ENCODE assay signal across 8 cellular contexts in the genomic region with DNA sequence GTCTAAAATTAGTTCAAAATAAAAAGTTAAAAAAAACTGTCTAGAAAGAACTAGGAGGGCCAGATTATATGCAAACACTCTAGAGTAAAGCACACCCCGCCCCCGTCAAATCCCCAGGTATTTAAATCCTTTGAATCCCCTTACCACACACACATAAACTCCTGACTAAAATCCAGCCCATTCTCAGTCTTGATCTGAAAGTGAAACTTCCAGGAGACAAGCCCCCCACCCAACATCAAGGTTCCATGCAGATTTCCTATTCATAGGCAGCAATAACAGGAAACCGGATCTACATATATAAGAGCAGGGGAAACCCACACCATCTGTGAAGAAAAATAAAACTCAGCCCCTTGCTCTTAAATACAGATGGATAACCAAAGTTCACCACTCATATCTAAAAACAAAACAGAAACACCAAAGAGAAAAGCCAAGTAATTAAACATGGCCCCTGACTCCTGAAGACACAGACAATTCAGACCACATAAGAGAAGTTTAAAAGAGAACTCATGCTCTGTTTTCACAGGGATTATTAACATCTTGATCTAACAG. TPM values are rescaled to one million over a fixed set of nuclear protein-coding genes. Genes with fewer than 3 reads are reported as not detected.
DNase-seq lines count a peak whose midpoint lies in the region; ATAC-seq, FAIRE-seq and TF ChIP-seq lines count a peak whose summit lies in the region.

No MANE protein-coding gene starts in this region.

- H3K27ac ChIP-seq in effector memory CD4-positive, alpha-beta T cell (ENCODE audit: insufficient read depth, low read length, poor library complexity, severe bottlenecking): peak overlapping the region; percentile 6
- H3K27ac ChIP-seq in SJCRH30: no peak overlapping the region

- peaks cover 4% of the 10 kb centered on the region for H3K4me1 ChIP-seq in effector memory CD4-positive, alpha-beta T cell (ENCODE audit: control insufficient read depth, insufficient read depth, low read length, poor library complexity, severe bottlenecking)
- H3K4me1 ChIP-seq in SJCRH30: no peaks in the 10 kb centered on the region; the same call in 1 of the 2 replicates

- TF ChIP-seq CTCF in GM12865 (IDR thresholded peaks at IDR 0.05; ENCODE audit: insufficient read depth, low read depth, low read length, missing control alignments): no peak

- no peaks in the 10 kb centered on the region for H3K36me3 ChIP-seq in effector memory CD4-positive, alpha-beta T cell (ENCODE audit: control insufficient read depth, insufficient read depth, low read length)
- H3K36me3 ChIP-seq in SJCRH30: no peaks in the 10 kb centered on the region

- H3K9me3 ChIP-seq in effector memory CD4-positive, alpha-beta T cell (ENCODE audit: control insufficient read depth, low read length): no peaks in the 10 kb centered on the region
- H3K9me3 ChIP-seq in SJCRH30 (replicated peaks): no peaks in the 10 kb centered on the region

- DNase-seq in GM12865 (ENCODE audit: low read depth) (peak; percentile 79), DMS153 treated with DMSO at 0.1 percent for 48 hours (lab: John Stamatoyannopoulos, UW; ENCODE audit: unreplicated experiment) (no peak), SJCRH30 (no peak), NCI-H187 treated with DMSO at 0.1 percent for 48 hours (lab: John Stamatoyannopoulos, UW) (no peak), urothelium cell line (ENCODE audit: low spot score) (no peak)
- no peak for DNase-seq in effector memory CD4-positive, alpha-beta T cell

- ATAC-seq in GM21515 (IDR thresholded peaks at IDR 0.05; ENCODE audit: unreplicated experiment) (peak; percentile 94), HG03521 (IDR thresholded peaks at IDR 0.05; ENCODE audit: unreplicated experiment) (peak; percentile 89)

- H3K27me3 ChIP-seq in effector memory CD4-positive, alpha-beta T cell (replicated peaks; ENCODE audit: control insufficient read depth, insufficient read depth, low read length, poor library complexity, severe bottlenecking): no peaks in the 10 kb centered on the region
- no peaks in the 10 kb centered on the region for H3K27me3 ChIP-seq in SJCRH30

- H3K4me3 ChIP-seq in GM12865 (ENCODE audit: low read depth, low read length) (no peak overlapping the region; the same call in 1 of the 2 replicates), SJCRH30 (no peak overlapping the region)
- no peak overlapping the region for H3K4me3 ChIP-seq in effector memory CD4-positive, alpha-beta T cell (ENCODE audit: insufficient read depth, low read depth, low read length, poor library complexity, severe bottlenecking)

- no peak for FAIRE-seq in urothelium cell line (lab: Jason Lieb, UNC)

RNA-seq across cellular contexts. Expression of gene MARCHF3, which starts 42.3 kb away (rescaled TPM):
- 35.0 and 40.8 TPM in 2 replicates for total RNA-seq in SJCRH30 (2014; rRNA removed; shearing (Covaris generic))
